In genomic region chr10:31753681-31754080, GRCh38 we compare ENCODE assay signal across 2 cellular contexts.
TF ChIP-seq lines count a peak whose summit lies in the region.

No MANE protein-coding gene starts in this region.

TF ChIP-seq in IMR-90, 13 proteins besides CTCF, POLR2A, EP300 and RAD21:
- TF ChIP-seq BHLHE40 (IDR thresholded peaks at IDR 0.05; ENCODE audit: low read depth, low read length) (no peak), RCOR1 (IDR thresholded peaks at IDR 0.05; ENCODE audit: insufficient replicate concordance, low read length) (no peak)
TF ChIP-seq in IMR-90: peak in this region for 0.

TF ChIP-seq in H1, 55 proteins besides CTCF, POLR2A, EP300 and RAD21:
- TF ChIP-seq, protein P1, sequence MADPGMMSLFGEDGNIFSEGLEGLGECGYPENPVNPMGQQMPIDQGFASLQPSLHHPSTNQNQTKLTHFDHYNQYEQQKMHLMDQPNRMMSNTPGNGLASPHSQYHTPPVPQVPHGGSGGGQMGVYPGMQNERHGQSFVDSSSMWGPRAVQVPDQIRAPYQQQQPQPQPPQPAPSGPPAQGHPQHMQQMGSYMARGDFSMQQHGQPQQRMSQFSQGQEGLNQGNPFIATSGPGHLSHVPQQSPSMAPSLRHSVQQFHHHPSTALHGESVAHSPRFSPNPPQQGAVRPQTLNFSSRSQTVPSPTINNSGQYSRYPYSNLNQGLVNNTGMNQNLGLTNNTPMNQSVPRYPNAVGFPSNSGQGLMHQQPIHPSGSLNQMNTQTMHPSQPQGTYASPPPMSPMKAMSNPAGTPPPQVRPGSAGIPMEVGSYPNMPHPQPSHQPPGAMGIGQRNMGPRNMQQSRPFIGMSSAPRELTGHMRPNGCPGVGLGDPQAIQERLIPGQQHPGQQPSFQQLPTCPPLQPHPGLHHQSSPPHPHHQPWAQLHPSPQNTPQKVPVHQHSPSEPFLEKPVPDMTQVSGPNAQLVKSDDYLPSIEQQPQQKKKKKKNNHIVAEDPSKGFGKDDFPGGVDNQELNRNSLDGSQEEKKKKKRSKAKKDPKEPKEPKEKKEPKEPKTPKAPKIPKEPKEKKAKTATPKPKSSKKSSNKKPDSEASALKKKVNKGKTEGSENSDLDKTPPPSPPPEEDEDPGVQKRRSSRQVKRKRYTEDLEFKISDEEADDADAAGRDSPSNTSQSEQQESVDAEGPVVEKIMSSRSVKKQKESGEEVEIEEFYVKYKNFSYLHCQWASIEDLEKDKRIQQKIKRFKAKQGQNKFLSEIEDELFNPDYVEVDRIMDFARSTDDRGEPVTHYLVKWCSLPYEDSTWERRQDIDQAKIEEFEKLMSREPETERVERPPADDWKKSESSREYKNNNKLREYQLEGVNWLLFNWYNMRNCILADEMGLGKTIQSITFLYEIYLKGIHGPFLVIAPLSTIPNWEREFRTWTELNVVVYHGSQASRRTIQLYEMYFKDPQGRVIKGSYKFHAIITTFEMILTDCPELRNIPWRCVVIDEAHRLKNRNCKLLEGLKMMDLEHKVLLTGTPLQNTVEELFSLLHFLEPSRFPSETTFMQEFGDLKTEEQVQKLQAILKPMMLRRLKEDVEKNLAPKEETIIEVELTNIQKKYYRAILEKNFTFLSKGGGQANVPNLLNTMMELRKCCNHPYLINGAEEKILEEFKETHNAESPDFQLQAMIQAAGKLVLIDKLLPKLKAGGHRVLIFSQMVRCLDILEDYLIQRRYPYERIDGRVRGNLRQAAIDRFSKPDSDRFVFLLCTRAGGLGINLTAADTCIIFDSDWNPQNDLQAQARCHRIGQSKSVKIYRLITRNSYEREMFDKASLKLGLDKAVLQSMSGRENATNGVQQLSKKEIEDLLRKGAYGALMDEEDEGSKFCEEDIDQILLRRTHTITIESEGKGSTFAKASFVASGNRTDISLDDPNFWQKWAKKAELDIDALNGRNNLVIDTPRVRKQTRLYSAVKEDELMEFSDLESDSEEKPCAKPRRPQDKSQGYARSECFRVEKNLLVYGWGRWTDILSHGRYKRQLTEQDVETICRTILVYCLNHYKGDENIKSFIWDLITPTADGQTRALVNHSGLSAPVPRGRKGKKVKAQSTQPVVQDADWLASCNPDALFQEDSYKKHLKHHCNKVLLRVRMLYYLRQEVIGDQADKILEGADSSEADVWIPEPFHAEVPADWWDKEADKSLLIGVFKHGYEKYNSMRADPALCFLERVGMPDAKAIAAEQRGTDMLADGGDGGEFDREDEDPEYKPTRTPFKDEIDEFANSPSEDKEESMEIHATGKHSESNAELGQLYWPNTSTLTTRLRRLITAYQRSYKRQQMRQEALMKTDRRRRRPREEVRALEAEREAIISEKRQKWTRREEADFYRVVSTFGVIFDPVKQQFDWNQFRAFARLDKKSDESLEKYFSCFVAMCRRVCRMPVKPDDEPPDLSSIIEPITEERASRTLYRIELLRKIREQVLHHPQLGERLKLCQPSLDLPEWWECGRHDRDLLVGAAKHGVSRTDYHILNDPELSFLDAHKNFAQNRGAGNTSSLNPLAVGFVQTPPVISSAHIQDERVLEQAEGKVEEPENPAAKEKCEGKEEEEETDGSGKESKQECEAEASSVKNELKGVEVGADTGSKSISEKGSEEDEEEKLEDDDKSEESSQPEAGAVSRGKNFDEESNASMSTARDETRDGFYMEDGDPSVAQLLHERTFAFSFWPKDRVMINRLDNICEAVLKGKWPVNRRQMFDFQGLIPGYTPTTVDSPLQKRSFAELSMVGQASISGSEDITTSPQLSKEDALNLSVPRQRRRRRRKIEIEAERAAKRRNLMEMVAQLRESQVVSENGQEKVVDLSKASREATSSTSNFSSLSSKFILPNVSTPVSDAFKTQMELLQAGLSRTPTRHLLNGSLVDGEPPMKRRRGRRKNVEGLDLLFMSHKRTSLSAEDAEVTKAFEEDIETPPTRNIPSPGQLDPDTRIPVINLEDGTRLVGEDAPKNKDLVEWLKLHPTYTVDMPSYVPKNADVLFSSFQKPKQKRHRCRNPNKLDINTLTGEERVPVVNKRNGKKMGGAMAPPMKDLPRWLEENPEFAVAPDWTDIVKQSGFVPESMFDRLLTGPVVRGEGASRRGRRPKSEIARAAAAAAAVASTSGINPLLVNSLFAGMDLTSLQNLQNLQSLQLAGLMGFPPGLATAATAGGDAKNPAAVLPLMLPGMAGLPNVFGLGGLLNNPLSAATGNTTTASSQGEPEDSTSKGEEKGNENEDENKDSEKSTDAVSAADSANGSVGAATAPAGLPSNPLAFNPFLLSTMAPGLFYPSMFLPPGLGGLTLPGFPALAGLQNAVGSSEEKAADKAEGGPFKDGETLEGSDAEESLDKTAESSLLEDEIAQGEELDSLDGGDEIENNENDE (IDR thresholded peaks at IDR 0.05; ENCODE audit: insufficient replicate concordance, low read length): no peak
- TF ChIP-seq MAFK (IDR thresholded peaks at IDR 0.05; ENCODE audit: low read depth, low read length): no peak
- TF ChIP-seq EZH2 (IDR thresholded peaks at IDR 0.05; ENCODE audit: low read depth, low read length, severe bottlenecking): no peak
- TF ChIP-seq RNF2 (IDR thresholded peaks at IDR 0.05; ENCODE audit: borderline replicate concordance, low read depth, low read length, missing control alignments, poor library complexity, severe bottlenecking): no peak
- TF ChIP-seq BACH1 (IDR thresholded peaks at IDR 0.05; ENCODE audit: low read length): no peak
